7 cellular contexts compared by ENCODE assay signal in the genomic region with DNA sequence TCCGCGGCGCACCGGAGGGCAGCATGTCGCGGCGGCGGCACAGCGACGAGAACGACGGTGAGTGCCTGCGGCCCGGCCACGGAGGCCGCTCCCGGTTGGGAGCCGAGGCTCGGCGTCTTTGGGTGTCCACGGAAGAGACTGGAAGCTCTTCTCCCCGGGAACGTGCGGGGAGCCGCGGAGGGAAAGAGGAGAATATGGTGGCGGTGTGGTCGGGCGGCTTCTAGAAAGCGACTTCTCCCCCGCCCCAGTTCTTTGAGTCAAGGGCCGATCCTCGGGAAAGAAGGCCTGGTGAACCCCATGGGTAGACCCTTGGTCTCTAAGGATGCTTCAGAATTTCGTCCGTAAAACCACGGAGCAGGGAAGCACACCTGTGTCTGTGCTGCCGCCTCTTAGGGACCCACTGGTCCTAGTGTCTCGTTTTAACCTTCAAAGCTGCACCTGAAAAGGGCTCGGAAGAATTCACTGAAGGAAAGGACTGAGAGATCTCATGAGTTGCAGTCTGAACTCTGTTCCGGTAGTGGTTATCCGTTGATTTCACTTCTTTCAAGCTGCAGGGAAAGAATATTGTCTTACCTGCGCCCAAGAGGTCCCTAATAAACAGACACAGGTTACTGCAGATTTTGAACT. TPM values are rescaled to one million over a fixed set of nuclear protein-coding genes. Genes with fewer than 3 reads are reported as not detected.
DNase-seq lines count a peak whose midpoint lies in the region; ATAC-seq, FAIRE-seq and TF ChIP-seq lines count a peak whose summit lies in the region.

No MANE protein-coding gene starts in this region.

- intact Hi-C loops in kidney (cut with DNase I): no loop called here

- peak overlapping the region; percentile 56 to 92 for H3K9ac ChIP-seq in kidney (ENCODE audit: low read length in 2 of 2)

- no peaks in the 10 kb centered on the region for H3K27me3 Mint-ChIP-seq in IgD-negative memory B cell

- H3K27ac ChIP-seq in kidney (ENCODE audit: low read depth in 2 of 2, low read length in 2 of 2) (peak overlapping the region; percentile 92 to 99), substantia nigra (ENCODE audit: low read depth, low read length, poor library complexity, severe bottlenecking) (peak overlapping the region; percentile 94)

- no peak for TF ChIP-seq CTCF in astrocyte of the cerebellum (IDR thresholded peaks at IDR 0.05; ENCODE audit: low read depth, low read length, missing control alignments)
- no peak for TF ChIP-seq CTCF in kidney (IDR thresholded peaks at IDR 0.05; ENCODE audit: borderline replicate concordance, extremely low read depth, insufficient read depth)

- peak overlapping the region; percentile 93 to 98 (median 96) for H3K4me3 Mint-ChIP-seq in IgD-negative memory B cell

- H3K4me1 ChIP-seq in kidney (ENCODE audit: control insufficient read depth in 1 of 2, insufficient read depth in 1 of 2, low read depth in 1 of 2, low read length in 2 of 2): peaks cover 12 to 18% of the 10 kb centered on the region in 2 donors

- H3K9me3 Mint-ChIP-seq in IgD-negative memory B cell: no peaks in the 10 kb centered on the region

- no peaks in the 10 kb centered on the region for H3K36me3 Mint-ChIP-seq in IgD-negative memory B cell

- H3K4me3 ChIP-seq in astrocyte of the cerebellum (ENCODE audit: low read depth, low read length): peak overlapping the region; percentile 92
- H3K4me3 ChIP-seq in kidney (ENCODE audit: low read length in 2 of 2): peak overlapping the region; percentile 83

- ATAC-seq in GM18907 (IDR thresholded peaks at IDR 0.05; ENCODE audit: unreplicated experiment): peak; percentile 2

- no peaks in the 10 kb centered on the region for H3K36me3 ChIP-seq in kidney (ENCODE audit: control insufficient read depth in 1 of 2, insufficient read depth in 2 of 2, low read length in 2 of 2)

- in situ Hi-C loops in astrocyte of the cerebellum (cut with HindIII; ENCODE audit: low sequenced_read_pairs): no loop called here

- no peak for FAIRE-seq in kidney (lab: Jason Lieb, UNC)

- peak overlapping the region; percentile 94 to 99 (median 97) for H3K27ac Mint-ChIP-seq in IgD-negative memory B cell

- H3K4me1 Mint-ChIP-seq in IgD-negative memory B cell: peaks cover 32 to 52% (median 43%) of the 10 kb centered on the region in 3 donors

- no peaks in the 10 kb centered on the region for H3K9me3 ChIP-seq in kidney (ENCODE audit: control insufficient read depth in 1 of 2, low read length in 2 of 2)

- DNase-seq in astrocyte of the cerebellum (ENCODE audit: low read depth): no peak
- no peak for DNase-seq in kidney
- DNase-seq in substantia nigra (lab: John Stamatoyannopoulos, UW): peak in 1 of 49 donors; percentile 51
- DNase-seq in NCI-H2081 treated with DMSO at 0.1 percent for 48 hours (lab: John Stamatoyannopoulos, UW): no peak
- DNase-seq in mucosa of gallbladder (ENCODE audit: low spot score): no peak

RNA-seq across cellular contexts. Expression of a gene that starts 0.4 kb away (rescaled TPM):
- polyA plus RNA-seq in IgD-negative memory B cell (15.6 TPM), kidney (ENCODE audit: insufficient read depth, low read depth, low replicate concordance) (15.1 TPM)
- total RNA-seq in kidney (28.5 TPM), mucosa of gallbladder (23.9 TPM)

RNA-seq across cellular contexts. Expression of a gene that starts 0.8 kb away (rescaled TPM):
- polyA plus RNA-seq in IgD-negative memory B cell (5.9 TPM), kidney (ENCODE audit: insufficient read depth, low read depth, low replicate concordance) (9.0 TPM)
- total RNA-seq in kidney (23.4 TPM), mucosa of gallbladder (21.6 TPM)
